Comparison of ENCODE assay signal across 8 cellular contexts in genomic region chr11:65135633-65136145, GRCh38. TPM values are rescaled to one million over a fixed set of nuclear protein-coding genes. Genes with fewer than 3 reads are reported as not detected.
DNase-seq lines count a peak whose midpoint lies in the region; ATAC-seq and TF ChIP-seq lines count a peak whose summit lies in the region.

No MANE protein-coding gene starts in this region.

- no peaks in the 10 kb centered on the region for H3K27me3 Mint-ChIP-seq in activated T-cell treated with anti-CD3 and anti-CD28 coated beads, Interleukin-2, amount 50 U/mL, for 4 hours (ENCODE audit: low read depth)

- H3K36me3 ChIP-seq in ascending aorta (peaks cover 23 to 25% of the 10 kb centered on the region in 2 donors), left lung (peaks cover 0 to 23% of the 10 kb centered on the region in 2 donors), thymus (ENCODE audit: control insufficient read depth, insufficient read depth) (peaks cover 20% of the 10 kb centered on the region)

- 70% methylated on average over 11 of the region's 11 CpGs for WGBS in thymus

- no peak for ATAC-seq in activated T-cell treated with anti-CD3 and anti-CD28 coated beads, Interleukin-2, amount 50 U/mL, for 4 hours
- ATAC-seq in left lung (no peak), HG03469 (IDR thresholded peaks at IDR 0.05; ENCODE audit: unreplicated experiment) (no peak), HG03175 (IDR thresholded peaks at IDR 0.05; ENCODE audit: unreplicated experiment) (no peak)

- intact Hi-C loops in ascending aorta (cut with DNase I) = loop anchor here (1.0 to 5.0 kb wide), 4 partner anchors 15 to 182 kb away; partner anchors contain the start of genes CAPN1 and TM7SF2
- intact Hi-C loops in left lung (cut with DNase I) = no loop called here

- H3K4me1 Mint-ChIP-seq in activated T-cell treated with anti-CD3 and anti-CD28 coated beads, Interleukin-2, amount 50 U/mL, for 4 hours (ENCODE audit: low read depth) = peaks cover 37% of the 10 kb centered on the region

- H3K4me1 ChIP-seq in ascending aorta (peaks cover 11 to 24% of the 10 kb centered on the region in 2 donors), left lung (peaks cover 16 to 32% of the 10 kb centered on the region in 2 donors), thymus (ENCODE audit: control insufficient read depth, insufficient read depth, low read length) (peaks cover 10% of the 10 kb centered on the region)

- peaks cover 12% of the 10 kb centered on the region for H3K36me3 Mint-ChIP-seq in activated T-cell treated with anti-CD3 and anti-CD28 coated beads, Interleukin-2, amount 50 U/mL, for 4 hours (ENCODE audit: insufficient read depth)

- H3K4me3 ChIP-seq in ascending aorta (peak overlapping the region; percentile 89 to 99), left lung (peak overlapping the region; percentile 84 to 98), thymus (ENCODE audit: low read length) (peak overlapping the region; percentile 79)

- TF ChIP-seq CTCF in ascending aorta (IDR thresholded peaks at IDR 0.05) (no peak), left lung (IDR thresholded peaks at IDR 0.05) (no peak)

- DNase-seq in activated T-cell treated with anti-CD3 and anti-CD28 coated beads, Interleukin-2, amount 50 U/mL, for 4 hours = no peak
- no peak for DNase-seq in activated T-cell treated with anti-CD3 and anti-CD28 coated beads for 4 hours
- peak in 1 of 2 donors; percentile 52 for DNase-seq in ascending aorta (ENCODE audit: low spot score in 2 of 2)
- DNase-seq in left lung = peak in 1 of 2 donors; percentile 21
- DNase-seq in GF-D8 (lab: John Stamatoyannopoulos, UW) = no peak

- peak overlapping the region; percentile 99 for H3K4me3 Mint-ChIP-seq in activated T-cell treated with anti-CD3 and anti-CD28 coated beads, Interleukin-2, amount 50 U/mL, for 4 hours

- H3K27ac ChIP-seq in ascending aorta (peak overlapping the region; percentile 95 to 99), left lung (peak overlapping the region; percentile 98), thymus (ENCODE audit: low read depth) (peak overlapping the region; percentile 96)

- H3K9me3 Mint-ChIP-seq in activated T-cell treated with anti-CD3 and anti-CD28 coated beads, Interleukin-2, amount 50 U/mL, for 4 hours = no peaks in the 10 kb centered on the region

- H3K27me3 ChIP-seq in ascending aorta = no peaks in the 10 kb centered on the region
- H3K27me3 ChIP-seq in left lung = no peaks in the 10 kb centered on the region
- H3K27me3 ChIP-seq in thymus (ENCODE audit: control insufficient read depth, insufficient read depth) = no peaks in the 10 kb centered on the region

- no peaks in the 10 kb centered on the region for H3K9me3 ChIP-seq in ascending aorta
- H3K9me3 ChIP-seq in left lung = no peaks in the 10 kb centered on the region
- no peaks in the 10 kb centered on the region for H3K9me3 ChIP-seq in thymus (ENCODE audit: control insufficient read depth)

RNA-seq across cellular contexts. Expression of gene SYVN1, which starts 1.4 kb away (rescaled TPM):
- total RNA-seq in activated T-cell treated with anti-CD3 and anti-CD28 coated beads, Interleukin-2, amount 50 U/mL, for 4 hours = 10 to 100 TPM; 36.8 to 51.5 (median 47.2) TPM
- 229 TPM for total RNA-seq in ascending aorta
- 10 to 100 TPM; 63.5 to 74.5 TPM for total RNA-seq in left lung
- 22.7 TPM for polyA plus RNA-seq in thymus

RNA-seq across cellular contexts. Expression of gene MRPL49, which starts 13.6 kb away (rescaled TPM):
- 100 to 1,000 TPM; 102 to 110 (median 104) TPM for total RNA-seq in activated T-cell treated with anti-CD3 and anti-CD28 coated beads, Interleukin-2, amount 50 U/mL, for 4 hours
- 43.2 TPM for total RNA-seq in ascending aorta
- 10 to 100 TPM; 46.8 to 47.2 TPM for total RNA-seq in left lung
- polyA plus RNA-seq in thymus = 36.2 TPM

RNA-seq across cellular contexts. Expression of gene FAU, which starts 13.8 kb away (rescaled TPM):
- 1,000 to 10,000 TPM; 1,673 to 1,831 (median 1,724) TPM for total RNA-seq in activated T-cell treated with anti-CD3 and anti-CD28 coated beads, Interleukin-2, amount 50 U/mL, for 4 hours
- 1,253 TPM for total RNA-seq in ascending aorta
- 100 to 1,000 TPM; 621 to 685 TPM for total RNA-seq in left lung
- polyA plus RNA-seq in thymus = 1,132 TPM

RNA-seq across cellular contexts. Expression of gene ZNHIT2, which starts 18.2 kb away (rescaled TPM):
- total RNA-seq in activated T-cell treated with anti-CD3 and anti-CD28 coated beads, Interleukin-2, amount 50 U/mL, for 4 hours = 10 to 100 TPM; 25.9 to 28.1 (median 26.2) TPM
- total RNA-seq in ascending aorta (35.3 TPM), left lung (10 to 100 TPM in 1 of 2 donors, 1 to 10 TPM in 1; 8.0 to 10.6 TPM)
- 16.5 TPM for polyA plus RNA-seq in thymus

RNA-seq across cellular contexts. Expression of gene TM7SF2, which starts 24.0 kb away (rescaled TPM):
- total RNA-seq in activated T-cell treated with anti-CD3 and anti-CD28 coated beads, Interleukin-2, amount 50 U/mL, for 4 hours = 10 to 100 TPM; 18.4 to 19.4 (median 18.7) TPM
- total RNA-seq in ascending aorta (10.6 TPM), left lung (10 to 100 TPM; 37.1 to 41.0 TPM)
- polyA plus RNA-seq in thymus = 35.8 TPM
